ENCODE assay signal across 11 cellular contexts in genomic region chr2:1739961-1740713, GRCh38. TPM values are rescaled to one million over a fixed set of nuclear protein-coding genes. Genes with fewer than 3 reads are reported as not detected.
A peak's percentile ranks its signal among the peaks of the same experiment; 100 is the strongest.
DNase-seq lines count a peak whose midpoint lies in the region; ATAC-seq and TF ChIP-seq lines count a peak whose summit lies in the region.
"Had no signal": no experiment of that assay in that cellular context is flagged by ENCODE, and none has a peak within 500 bp of the region (broad histone marks: within the 10 kb centered on the region; RNA-seq: fewer than 3 reads in every experiment).

No MANE protein-coding gene starts in this region.

- TF ChIP-seq CTCF in heart right ventricle (IDR thresholded peaks at IDR 0.05) (no peak), fibroblast of villous mesenchyme (IDR thresholded peaks at IDR 0.05; ENCODE audit: insufficient read depth, low read depth, low read length) (no peak), omental fat pad (IDR thresholded peaks at IDR 0.05) (no peak)

- H3K27me3 ChIP-seq in heart right ventricle: peaks cover 0 to 26% (median 9%) of the 10 kb centered on the region in 7 donors
- H3K27me3 ChIP-seq: adrenal gland had no signal

- ATAC-seq in heart right ventricle: no peak
- no peak for ATAC-seq in Right ventricle myocardium superior (ENCODE audit: poor library complexity)
- no peak for ATAC-seq in omental fat pad (ENCODE audit: low FRiP score)
- ATAC-seq: effector memory CD8-positive, alpha-beta T cell had no signal

- no peak overlapping the region for H3K27ac Mint-ChIP-seq in activated T-helper 1 cell treated with anti-CD3 and anti-CD28 coated beads, Interleukin-12 subunit alpha, Interleukin-12 subunit beta, Interleukin-2, Interleukin-4 antibody, amounts not matched to agents 30 ng/mL and 10 ng/mL and 1 ng/mL, durations not matched to agents 14 hours and 24 hours and 36 hours
- H3K27ac Mint-ChIP-seq: effector memory CD8-positive, alpha-beta T cell had no signal

- no peaks in the 10 kb centered on the region for H3K9me3 Mint-ChIP-seq in activated T-helper 1 cell treated with anti-CD3 and anti-CD28 coated beads, Interleukin-12 subunit alpha, Interleukin-12 subunit beta, Interleukin-2, Interleukin-4 antibody, amounts not matched to agents 30 ng/mL and 10 ng/mL and 1 ng/mL, durations not matched to agents 14 hours and 24 hours and 36 hours
- H3K9me3 Mint-ChIP-seq: effector memory CD8-positive, alpha-beta T cell had no signal

- H3K4me3 ChIP-seq in heart right ventricle (no peak overlapping the region), fibroblast of villous mesenchyme (ENCODE audit: low read depth, low read length) (peak overlapping the region; percentile 27)
- H3K4me3 ChIP-seq: adrenal gland had no signal

- H3K9me3 ChIP-seq in heart right ventricle: peaks cover 0 to 15% (median 6%) of the 10 kb centered on the region in 11 donors
- H3K9me3 ChIP-seq: adrenal gland had no signal

- H3K4me3 Mint-ChIP-seq in activated T-helper 1 cell treated with anti-CD3 and anti-CD28 coated beads, Interleukin-12 subunit alpha, Interleukin-12 subunit beta, Interleukin-2, Interleukin-4 antibody, amounts not matched to agents 30 ng/mL and 10 ng/mL and 1 ng/mL, durations not matched to agents 14 hours and 24 hours and 36 hours: no peak overlapping the region
- H3K4me3 Mint-ChIP-seq: effector memory CD8-positive, alpha-beta T cell had no signal

- H3K4me1 Mint-ChIP-seq in activated T-helper 1 cell treated with anti-CD3 and anti-CD28 coated beads, Interleukin-12 subunit alpha, Interleukin-12 subunit beta, Interleukin-2, Interleukin-4 antibody, amounts not matched to agents 30 ng/mL and 10 ng/mL and 1 ng/mL, durations not matched to agents 14 hours and 24 hours and 36 hours (ENCODE audit: low read depth): no peaks in the 10 kb centered on the region

- DNase-seq in heart right ventricle: no peak
- no peak for DNase-seq in Right ventricle myocardium superior
- peak; percentile 68 for DNase-seq in fibroblast of villous mesenchyme (ENCODE audit: low read depth)
- peak; percentile 21 for DNase-seq in omental fat pad (ENCODE audit: low spot score)
- DNase-seq in medulla oblongata (ENCODE audit: extremely low spot score): no peak
- no peak for DNase-seq in NCI-H146 (lab: John Stamatoyannopoulos, UW)
- DNase-seq in activated T-helper 1 cell treated with anti-CD3 and anti-CD28 coated beads, Interleukin-12 subunit alpha, Interleukin-12 subunit beta, Interleukin-2, Interleukin-4 antibody, amounts not matched to agents 30 ng/mL and 10 ng/mL and 1 ng/mL, durations not matched to agents 14 hours and 24 hours and 36 hours (ENCODE audit: low spot score): no peak
- DNase-seq in Ammon's horn (ENCODE audit: low spot score): no peak
- DNase-seq: effector memory CD8-positive, alpha-beta T cell; NCI-H1105 had no signal

- H3K36me3 ChIP-seq in heart right ventricle: peaks cover 0 to 6% (median 0%) of the 10 kb centered on the region in 9 donors
- H3K36me3 ChIP-seq: adrenal gland had no signal

- H3K27me3 Mint-ChIP-seq in activated T-helper 1 cell treated with anti-CD3 and anti-CD28 coated beads, Interleukin-12 subunit alpha, Interleukin-12 subunit beta, Interleukin-2, Interleukin-4 antibody, amounts not matched to agents 30 ng/mL and 10 ng/mL and 1 ng/mL, durations not matched to agents 14 hours and 24 hours and 36 hours (ENCODE audit: insufficient read depth): peaks cover 19% of the 10 kb centered on the region

- peak overlapping the region in 9 of 10 donors; percentile 31 to 77 (median 61) for H3K27ac ChIP-seq in heart right ventricle

- H3K4me1 ChIP-seq in heart right ventricle: peaks cover 0 to 77% (median 51%) of the 10 kb centered on the region in 9 donors
- H3K4me1 ChIP-seq: adrenal gland had no signal

- intact Hi-C loops in heart right ventricle (cut with DNase I): loop anchor here in 6 of 10 donors (5.0 to 10.0 kb wide), 5 partner anchors 33 to 148 kb away; no protein-coding TSS in a partner anchor
- intact Hi-C loops in Right ventricle myocardium superior (cut with DNase I): loop anchor here (10.0 kb wide), 1 partner anchor 65 kb away; no protein-coding TSS in a partner anchor
- intact Hi-C loops in activated T-helper 1 cell treated with anti-CD3 and anti-CD28 coated beads, Interleukin-12 subunit alpha, Interleukin-12 subunit beta, Interleukin-2, Interleukin-4 antibody, amounts not matched to agents 30 ng/mL and 10 ng/mL and 1 ng/mL, durations not matched to agents 14 hours and 24 hours and 36 hours (cut with micrococcal nuclease): no loop called here

- no peaks in the 10 kb centered on the region for H3K36me3 Mint-ChIP-seq in activated T-helper 1 cell treated with anti-CD3 and anti-CD28 coated beads, Interleukin-12 subunit alpha, Interleukin-12 subunit beta, Interleukin-2, Interleukin-4 antibody, amounts not matched to agents 30 ng/mL and 10 ng/mL and 1 ng/mL, durations not matched to agents 14 hours and 24 hours and 36 hours (ENCODE audit: low read depth)

- WGBS in heart right ventricle, 2 donors: 54 to 67% methylated on average over 21 to 22 of the region's 22 CpGs

RNA-seq across cellular contexts. Expression of gene PXDN, which starts 4.2 kb away (rescaled TPM):
- 10 to 100 TPM; 12.3 to 65.0 (median 20.3) TPM for total RNA-seq in heart right ventricle
- 10 to 100 TPM in 1 of 2 donors, 1 to 10 TPM in 1; 7.8 to 19.1 TPM for polyA plus RNA-seq in heart right ventricle
- 15.6 TPM for total RNA-seq in Right ventricle myocardium superior
- 296 and 372 TPM in 2 replicates for total RNA-seq in fibroblast of villous mesenchyme
- total RNA-seq in omental fat pad: 100 to 1,000 TPM in 2 of 4 donors, 10 to 100 TPM in 2; 81.2 to 228 (median 112) TPM
- 1.7 and 1.9 TPM in 2 replicates for total RNA-seq in activated T-helper 1 cell treated with anti-CD3 and anti-CD28 coated beads, Interleukin-12 subunit alpha, Interleukin-12 subunit beta, Interleukin-2, Interleukin-4 antibody, amounts not matched to agents 30 ng/mL and 10 ng/mL and 1 ng/mL, durations not matched to agents 14 hours and 24 hours and 36 hours

Comparison
In these comparisons a context has a peak if more than half of its experiments do, and no peak if none do; other contexts are left out.
1. DNase-seq: peak in fibroblast of villous mesenchyme (single experiment) and omental fat pad (single experiment); none in heart right ventricle (0 of 2), Right ventricle myocardium superior (single experiment), medulla oblongata (single experiment), NCI-H146 (single experiment), activated T-helper 1 cell treated with anti-CD3 and anti-CD28 coated beads, Interleukin-12 subunit alpha, Interleukin-12 subunit beta, Interleukin-2, Interleukin-4 antibody, amounts not matched to agents 30 ng/mL and 10 ng/mL and 1 ng/mL, durations not matched to agents 14 hours and 24 hours and 36 hours (single experiment) and Ammon's horn (single experiment).